ENCODE assay signal across 8 cellular contexts in genomic region chr13:26255717-26256277, GRCh38. TPM values are rescaled to one million over a fixed set of nuclear protein-coding genes. Genes with fewer than 3 reads are reported as not detected.
DNase-seq lines count a peak whose midpoint lies in the region; ATAC-seq and TF ChIP-seq lines count a peak whose summit lies in the region.

No MANE protein-coding gene starts in this region.

- H3K4me3 ChIP-seq in AG09309 (ENCODE audit: control insufficient read depth, low read depth, low read length) = no peak overlapping the region; the same call in 1 of the 2 replicates

- H3K4me3 Mint-ChIP-seq in stimulated activated naive CD8-positive, alpha-beta T cell treated with anti-CD3 and anti-CD28 coated beads, Interleukin-15, amount 100 ng/mL, for 72 hours = peak overlapping the region; percentile 76 to 91

- ATAC-seq in foreskin keratinocyte = no peak
- ATAC-seq in stimulated activated naive CD8-positive, alpha-beta T cell treated with anti-CD3 and anti-CD28 coated beads, Interleukin-15, amount 100 ng/mL, for 72 hours = no peak

- no peak for DNase-seq in AG09309 (ENCODE audit: low read depth)
- peak; percentile 21 for DNase-seq in RPMI8226
- DNase-seq in foreskin keratinocyte = no peak
- no peak for DNase-seq in stimulated activated naive CD8-positive, alpha-beta T cell treated with anti-CD3 and anti-CD28 coated beads, Interleukin-15, amount 100 ng/mL, for 72 hours
- DNase-seq in stimulated activated naive CD4-positive, alpha-beta T cell treated with Interleukin-2 at 50 U/mL for 16 hours (lab: John Stamatoyannopoulos, UW) = no peak
- no peak for DNase-seq in ecto neural progenitor cell (ENCODE audit: low spot score)
- no peak for DNase-seq in activated gamma-delta T cell treated with Interleukin-2 at 50 U/mL for 16 hours

- no peaks in the 10 kb centered on the region for H3K27me3 ChIP-seq in foreskin keratinocyte

- TF ChIP-seq CTCF in AG09309 (IDR thresholded peaks at IDR 0.05; ENCODE audit: control insufficient read depth, insufficient read depth, low read depth, low read length, missing control alignments) (peak; percentile 16), GM12873 (IDR thresholded peaks at IDR 0.05; ENCODE audit: insufficient read depth, low read depth, low read length, missing control alignments) (peak; percentile 37), foreskin keratinocyte (conservative IDR thresholded peaks at IDR 0.05) (peak; percentile 37)

- H3K27ac Mint-ChIP-seq in stimulated activated naive CD8-positive, alpha-beta T cell treated with anti-CD3 and anti-CD28 coated beads, Interleukin-15, amount 100 ng/mL, for 72 hours = peak overlapping the region in 1 of 2 donors; percentile 38

- peaks cover 15% of the 10 kb centered on the region for H3K4me1 ChIP-seq in foreskin keratinocyte

- H3K9me3 Mint-ChIP-seq in stimulated activated naive CD8-positive, alpha-beta T cell treated with anti-CD3 and anti-CD28 coated beads, Interleukin-15, amount 100 ng/mL, for 72 hours = no peaks in the 10 kb centered on the region

- H3K4me1 Mint-ChIP-seq in stimulated activated naive CD8-positive, alpha-beta T cell treated with anti-CD3 and anti-CD28 coated beads, Interleukin-15, amount 100 ng/mL, for 72 hours = peaks cover 42% of the 10 kb centered on the region

- H3K27me3 Mint-ChIP-seq in stimulated activated naive CD8-positive, alpha-beta T cell treated with anti-CD3 and anti-CD28 coated beads, Interleukin-15, amount 100 ng/mL, for 72 hours = no peaks in the 10 kb centered on the region

- H3K27ac ChIP-seq in foreskin keratinocyte = no peak overlapping the region

RNA-seq across cellular contexts. Expression of gene CDK8, which starts 1.9 kb away (rescaled TPM):
- 23.9 and 24.9 TPM in 2 replicates for total RNA-seq in foreskin keratinocyte
- 10.8 and 13.9 TPM in 2 replicates for polyA plus RNA-seq in foreskin keratinocyte

RNA-seq across cellular contexts. Expression of gene RNF6, which starts 33.7 kb away (rescaled TPM):
- 51.4 and 52.1 TPM in 2 replicates for total RNA-seq in foreskin keratinocyte
- polyA plus RNA-seq in foreskin keratinocyte = 13.4 and 15.0 TPM in 2 replicates
